Comparison of ENCODE assay signal across 8 cellular contexts in genomic region chr6:27312146-27312949, GRCh38. TPM values are rescaled to one million over a fixed set of nuclear protein-coding genes. Genes with fewer than 3 reads are reported as not detected.
DNase-seq lines count a peak whose midpoint lies in the region; ATAC-seq and TF ChIP-seq lines count a peak whose summit lies in the region.

Gene POM121L2 (minus strand): TSS chr6:27312273. CDS start chr6:27312170, 103 bp downstream.

- intact Hi-C loops in posterior cingulate gyrus (cut with DNase I) (no loop called here), vagina (cut with DNase I) (no loop called here)

- H3K4me1 ChIP-seq in HUES48 (ENCODE audit: control insufficient read depth, insufficient read depth, low read length) (no peaks in the 10 kb centered on the region), Peyer's patch (peaks cover 0 to 11% (median 6%) of the 10 kb centered on the region in 4 donors), gastroesophageal sphincter (peaks cover 0 to 14% (median 6%) of the 10 kb centered on the region in 3 donors), vagina (peaks cover 8% of the 10 kb centered on the region)

- 0% methylated on average over 2 to 3 of the region's 64 CpGs for WGBS in gastroesophageal sphincter (ENCODE audit: low coverage in 1 of 2), 2 donors

- H3K36me3 ChIP-seq in HUES48 (ENCODE audit: control insufficient read depth, insufficient read depth, low read length) (no peaks in the 10 kb centered on the region), Peyer's patch (no peaks in the 10 kb centered on the region), gastroesophageal sphincter (no peaks in the 10 kb centered on the region), vagina (no peaks in the 10 kb centered on the region)

- no peak within 1 kb of the TSS for H3K9ac ChIP-seq in HUES48 (ENCODE audit: low read depth, low read length)

- ATAC-seq in gastroesophageal sphincter (peak; percentile 31), HG03378 (IDR thresholded peaks at IDR 0.05; ENCODE audit: unreplicated experiment) (no peak)

- TF ChIP-seq EP300 in gastroesophageal sphincter (IDR thresholded peaks at IDR 0.05): no peak

- TF ChIP-seq CTCF in GM12864 (IDR thresholded peaks at IDR 0.05; ENCODE audit: low read depth, low read length, missing control alignments): peak; percentile 90
- TF ChIP-seq CTCF in Peyer's patch (IDR thresholded peaks at IDR 0.05): peak in 4 of 6 experiments; percentile 60 to 83 (median 73)
- TF ChIP-seq CTCF in gastroesophageal sphincter (IDR thresholded peaks at IDR 0.05): peak in 3 of 4 experiments; percentile 27 to 56 (median 29)
- peak in 2 of 3 experiments; percentile 9 to 17 for TF ChIP-seq CTCF in vagina (IDR thresholded peaks at IDR 0.05)

- H3K4me3 ChIP-seq in GM12864 (ENCODE audit: low read depth, low read length): peak within 1 kb of the TSS; percentile 65
- H3K4me3 ChIP-seq in HUES48 (ENCODE audit: low read depth, low read length): peak within 1 kb of the TSS; percentile 80
- H3K4me3 ChIP-seq in Peyer's patch: peak within 1 kb of the TSS; percentile 35 to 70 (median 52)
- H3K4me3 ChIP-seq in gastroesophageal sphincter: peak within 1 kb of the TSS; percentile 9 to 51
- peak within 1 kb of the TSS; percentile 39 to 43 for H3K4me3 ChIP-seq in vagina

- H3K27me3 ChIP-seq in HUES48 (ENCODE audit: control insufficient read depth, insufficient read depth, low read length) (peaks cover 47% of the 10 kb centered on the region), Peyer's patch (no peaks in the 10 kb centered on the region), gastroesophageal sphincter (peaks cover 84% of the 10 kb centered on the region), vagina (no peaks in the 10 kb centered on the region)

- DNase-seq in GM12864 (ENCODE audit: low read depth) (no peak), Peyer's patch (peak; percentile 31 to 86 (median 81)), posterior cingulate gyrus (peak in 9 of 10 donors; percentile 20 to 88 (median 56)), vagina (ENCODE audit: extremely low spot score in 2 of 2) (no peak)
- DNase-seq in activated T-helper 9 cell treated with anti-CD3 and anti-CD28 coated beads, Interleukin-2, amount 50 U/mL, for 16 hours (ENCODE audit: low read depth): peak; percentile 39

- no peaks in the 10 kb centered on the region; the same call in 1 of the 2 replicates for H3K9me3 ChIP-seq in HUES48 (ENCODE audit: control insufficient read depth, insufficient read depth, low read length)
- H3K9me3 ChIP-seq in Peyer's patch: no peaks in the 10 kb centered on the region
- H3K9me3 ChIP-seq in gastroesophageal sphincter: no peaks in the 10 kb centered on the region
- H3K9me3 ChIP-seq in vagina: no peaks in the 10 kb centered on the region

- TF ChIP-seq POLR2A in Peyer's patch (IDR thresholded peaks at IDR 0.05): no peak
- no peak for TF ChIP-seq POLR2A in gastroesophageal sphincter (IDR thresholded peaks at IDR 0.05)
- TF ChIP-seq POLR2A in vagina (IDR thresholded peaks at IDR 0.05): no peak

- H3K27ac ChIP-seq in HUES48 (ENCODE audit: low read depth, low read length): no peak within 1 kb of the TSS
- no peak within 1 kb of the TSS for H3K27ac ChIP-seq in Peyer's patch
- no peak within 1 kb of the TSS for H3K27ac ChIP-seq in gastroesophageal sphincter
- H3K27ac ChIP-seq in vagina: no peak within 1 kb of the TSS

RNA-seq across cellular contexts. Expression of gene POM121L2, which starts in this region (rescaled TPM):
- total RNA-seq in Peyer's patch (not detected), gastroesophageal sphincter (not detected), vagina (not detected)

Comparison
In these comparisons a context has a peak if more than half of its experiments do, and no peak if none do; other contexts are left out.
1. Peak in DNase-seq and H3K4me3 ChIP-seq in Peyer's patch; RNA of the gene not detected or under 1 TPM.
2. Peak in ATAC-seq and H3K4me3 ChIP-seq in gastroesophageal sphincter; RNA of the gene not detected or under 1 TPM.
3. DNase-seq: peak in activated T-helper 9 cell treated with anti-CD3 and anti-CD28 coated beads, Interleukin-2, amount 50 U/mL, for 16 hours (single experiment) and posterior cingulate gyrus (9 of 10); none in GM12864 (single experiment) and vagina (0 of 2).
4. H3K4me3 ChIP-seq: peak in every context shown above with its lines; median percentile 80 in HUES48; 65 in GM12864; 52 in Peyer's patch; 41 in vagina; 30 in gastroesophageal sphincter.
5. CTCF ChIP-seq: peak in every context shown above with its lines; median percentile 90 in GM12864; 73 in Peyer's patch; 29 in gastroesophageal sphincter; 13 in vagina.